Comparison of ENCODE assay signal across 8 cellular contexts in the genomic region with DNA sequence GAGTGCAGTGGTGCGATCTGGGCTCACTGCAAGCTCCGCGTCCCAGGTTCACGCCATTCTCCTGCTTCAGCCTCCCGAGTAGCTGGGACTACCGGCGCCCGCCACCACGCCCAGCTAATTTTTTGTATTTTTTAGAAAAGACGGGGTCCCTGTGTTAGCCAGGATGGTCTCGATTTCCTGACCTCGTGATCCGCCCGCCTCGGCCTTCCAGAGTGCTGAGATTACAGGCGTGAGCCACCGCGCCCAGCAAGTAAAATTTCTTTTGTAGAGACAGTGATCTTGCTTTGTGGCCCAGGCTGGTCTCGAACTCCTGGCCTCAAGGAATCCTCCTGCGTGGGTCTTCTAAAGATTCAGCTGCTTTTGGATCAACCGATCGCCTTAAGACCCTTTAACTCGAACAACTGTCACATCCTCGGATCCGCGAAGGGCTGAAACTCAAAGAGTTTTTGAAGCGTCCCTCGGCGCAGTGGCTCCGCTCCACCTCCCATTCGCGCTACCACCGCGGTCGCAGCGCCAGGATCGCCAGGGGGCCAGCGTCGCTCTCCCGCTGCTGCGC. TPM values are rescaled to one million over a fixed set of nuclear protein-coding genes. Genes with fewer than 3 reads are reported as not detected.
DNase-seq lines count a peak whose midpoint lies in the region; ATAC-seq and TF ChIP-seq lines count a peak whose summit lies in the region.
"Not testable (repeated sequence)": the region's sequence is repeated elsewhere in the genome, so short reads cannot be mapped to it uniquely, and the experiment has no call there.

No MANE protein-coding gene starts in this region.

- H2AK5ac ChIP-seq in H9 (ENCODE audit: insufficient read length, low read length) = not testable (repeated sequence)

- not testable (repeated sequence) for H2BK20ac ChIP-seq in H9 (ENCODE audit: low read depth, low read length, poor library complexity, severe bottlenecking)

- DNase-seq in AG09319 (ENCODE audit: extremely low read depth, low read depth); H9; SJCRH30; effector memory CD4-positive, alpha-beta T cell; natural killer cell treated with Interleukin-12 subunit alpha and Interleukin-12 subunit beta and Interleukin-15 and Interleukin-18, amount 100 ng/mL, for 72 hours (ENCODE audit: low spot score): not testable (repeated sequence)

- no CpG with 5 or more reads among the region's 41 CpGs for WGBS in H9 (ENCODE audit: extremely low coverage, insufficient read length, low lambda C conversion rate)

- H4K91ac ChIP-seq in H9 (ENCODE audit: insufficient read length, low read depth, low read length) = not testable (repeated sequence)

- H3K4ac ChIP-seq in H9 (ENCODE audit: low read depth, low read length) = not testable (repeated sequence)

- H2BK15ac ChIP-seq in H9 (ENCODE audit: low read depth, low read length) = not testable (repeated sequence)

- H3K14ac ChIP-seq in H9 (ENCODE audit: insufficient read depth, low read length) = peak overlapping the region; percentile 50; the same call in 1 of the 2 replicates

- not testable (repeated sequence) for H2BK12ac ChIP-seq in H9 (ENCODE audit: insufficient read length, low read depth, low read length)

- H3K27ac ChIP-seq in H9 (ENCODE audit: insufficient read length, low read depth, low read length) (peak overlapping the region; percentile 59), SJCRH30 (peak overlapping the region; percentile 64)
- peak overlapping the region; percentile 89 for H3K27ac ChIP-seq in effector memory CD4-positive, alpha-beta T cell (ENCODE audit: insufficient read depth, low read length, poor library complexity, severe bottlenecking)

- not testable (repeated sequence) for H3K36me3 ChIP-seq in SJCRH30; effector memory CD4-positive, alpha-beta T cell (ENCODE audit: control insufficient read depth, insufficient read depth, low read length); iPS-15b (ENCODE audit: control insufficient read depth, insufficient read depth, low read length)

- not testable (repeated sequence) for H3K36me3 Mint-ChIP-seq in H9 (ENCODE audit: insufficient read depth in 1 of 3, low read depth in 3 of 3); activated naive CD8-positive, alpha-beta T cell; natural killer cell treated with Interleukin-12 subunit alpha and Interleukin-12 subunit beta and Interleukin-15 and Interleukin-18, amount 100 ng/mL, for 72 hours; stimulated activated naive CD8-positive, alpha-beta T cell treated with anti-CD3 and anti-CD28 coated beads, Interleukin-15, Interleukin-2, amounts not matched to agents 100 ng/mL and 50 ng/mL, for 24 hours (ENCODE audit: low read depth)

- H4K20me1 ChIP-seq in H9 (ENCODE audit: control insufficient read depth, insufficient read depth, insufficient read length) = not testable (repeated sequence)

- not testable (repeated sequence) for H4K8ac ChIP-seq in H9 (replicated peaks; ENCODE audit: insufficient read length, low read depth, low read length)

- not testable (repeated sequence) for H3K56ac ChIP-seq in H9 (ENCODE audit: insufficient read length, low read depth, low read length)

- H3K4me3 ChIP-seq in SJCRH30 (peak overlapping the region; percentile 73), iPS-15b (ENCODE audit: low read depth, low read length) (peak overlapping the region; percentile 85)
- H3K4me3 ChIP-seq in effector memory CD4-positive, alpha-beta T cell (ENCODE audit: insufficient read depth, low read depth, low read length, poor library complexity, severe bottlenecking) = peak overlapping the region; percentile 79

- peak overlapping the region; percentile 53 for H3K4me2 ChIP-seq in H9 (ENCODE audit: insufficient read depth, insufficient read length, low read length)

- not testable (repeated sequence) for H3K79me2 ChIP-seq in H9 (ENCODE audit: insufficient read depth, low read length)

- peaks cover 4 to 12% of the 10 kb centered on the region in 2 experiments for H3K4me1 Mint-ChIP-seq in H9
- H3K4me1 Mint-ChIP-seq in activated naive CD8-positive, alpha-beta T cell (ENCODE audit: low read depth) = peaks cover 28% of the 10 kb centered on the region
- peaks cover 19 to 31% of the 10 kb centered on the region in 2 donors for H3K4me1 Mint-ChIP-seq in natural killer cell treated with Interleukin-12 subunit alpha and Interleukin-12 subunit beta and Interleukin-15 and Interleukin-18, amount 100 ng/mL, for 72 hours (ENCODE audit: low read depth in 2 of 2)
- peaks cover 36% of the 10 kb centered on the region for H3K4me1 Mint-ChIP-seq in stimulated activated naive CD8-positive, alpha-beta T cell treated with anti-CD3 and anti-CD28 coated beads, Interleukin-15, Interleukin-2, amounts not matched to agents 100 ng/mL and 50 ng/mL, for 24 hours (ENCODE audit: low read depth)

- not testable (repeated sequence) for H3T11ph ChIP-seq in H9 (ENCODE audit: low read length)

- H3K4me1 ChIP-seq in H9 (ENCODE audit: insufficient read depth, low read length); SJCRH30; effector memory CD4-positive, alpha-beta T cell (ENCODE audit: control insufficient read depth, insufficient read depth, low read length, poor library complexity, severe bottlenecking); iPS-15b (ENCODE audit: control insufficient read depth, insufficient read depth, low read length): not testable (repeated sequence)

- H4K5ac ChIP-seq in H9 (ENCODE audit: insufficient read length, low read depth, low read length) = not testable (repeated sequence)

- ATAC-seq in natural killer cell treated with Interleukin-12 subunit alpha and Interleukin-12 subunit beta and Interleukin-15 and Interleukin-18, amount 100 ng/mL, for 72 hours = not testable (repeated sequence)

- H2AFZ ChIP-seq in H9 (ENCODE audit: low read length) = not testable (repeated sequence)

- peak overlapping the region; percentile 92 to 96 for H3K4me3 Mint-ChIP-seq in H9
- peak overlapping the region; percentile 97 for H3K4me3 Mint-ChIP-seq in activated naive CD8-positive, alpha-beta T cell
- H3K4me3 Mint-ChIP-seq in natural killer cell treated with Interleukin-12 subunit alpha and Interleukin-12 subunit beta and Interleukin-15 and Interleukin-18, amount 100 ng/mL, for 72 hours = peak overlapping the region; percentile 98
- peak overlapping the region; percentile 94 for H3K4me3 Mint-ChIP-seq in stimulated activated naive CD8-positive, alpha-beta T cell treated with anti-CD3 and anti-CD28 coated beads, Interleukin-15, Interleukin-2, amounts not matched to agents 100 ng/mL and 50 ng/mL, for 24 hours

- H3K79me1 ChIP-seq in H9 (ENCODE audit: insufficient read depth, low read depth, low read length, poor library complexity, severe bottlenecking) = not testable (repeated sequence)

- not testable (repeated sequence) for H3K27me3 ChIP-seq in H9 (ENCODE audit: insufficient read depth, low read length); SJCRH30; effector memory CD4-positive, alpha-beta T cell (replicated peaks; ENCODE audit: control insufficient read depth, insufficient read depth, low read length, poor library complexity, severe bottlenecking); iPS-15b (ENCODE audit: control insufficient read depth, insufficient read depth, low read length)

- TF ChIP-seq CTCF in AG09319 (IDR thresholded peaks at IDR 0.05; ENCODE audit: low read depth, low read length) = peak; percentile 12; the same call in 1 of the 2 replicates
- not testable (repeated sequence) for TF ChIP-seq CTCF in H9 (conservative IDR thresholded peaks at IDR 0.05)

- peak overlapping the region; percentile 66 for H3K9ac ChIP-seq in H9 (ENCODE audit: extremely low read depth, insufficient read length, low read length)
- peak overlapping the region; percentile 92 for H3K9ac ChIP-seq in iPS-15b (ENCODE audit: low read depth, low read length)

- H2BK5ac ChIP-seq in H9 (ENCODE audit: insufficient read length, low read length) = not testable (repeated sequence)

- H3K27ac Mint-ChIP-seq in H9 = peak overlapping the region; percentile 97 to 100 (median 99)
- peak overlapping the region; percentile 94 for H3K27ac Mint-ChIP-seq in activated naive CD8-positive, alpha-beta T cell
- H3K27ac Mint-ChIP-seq in natural killer cell treated with Interleukin-12 subunit alpha and Interleukin-12 subunit beta and Interleukin-15 and Interleukin-18, amount 100 ng/mL, for 72 hours = peak overlapping the region; percentile 98 to 99
- H3K27ac Mint-ChIP-seq in stimulated activated naive CD8-positive, alpha-beta T cell treated with anti-CD3 and anti-CD28 coated beads, Interleukin-15, Interleukin-2, amounts not matched to agents 100 ng/mL and 50 ng/mL, for 24 hours = peak overlapping the region; percentile 97

- H3K9me3 ChIP-seq in H9 (ENCODE audit: control insufficient read depth, low read depth, low read length); SJCRH30 (replicated peaks); effector memory CD4-positive, alpha-beta T cell (ENCODE audit: control insufficient read depth, low read length); iPS-15b (ENCODE audit: control insufficient read depth, insufficient read depth, low read length): not testable (repeated sequence)

- H3K23me2 ChIP-seq in H9 (ENCODE audit: insufficient read length, low read depth, low read length, poor library complexity, severe bottlenecking) = not testable (repeated sequence)

- H3K18ac ChIP-seq in H9 (ENCODE audit: insufficient read length, low read depth, low read length) = peak overlapping the region; percentile 76

- H3K27me3 Mint-ChIP-seq in H9 (ENCODE audit: low read depth); activated naive CD8-positive, alpha-beta T cell; natural killer cell treated with Interleukin-12 subunit alpha and Interleukin-12 subunit beta and Interleukin-15 and Interleukin-18, amount 100 ng/mL, for 72 hours; stimulated activated naive CD8-positive, alpha-beta T cell treated with anti-CD3 and anti-CD28 coated beads, Interleukin-15, Interleukin-2, amounts not matched to agents 100 ng/mL and 50 ng/mL, for 24 hours: not testable (repeated sequence)

- not testable (repeated sequence) for H3K23ac ChIP-seq in H9 (ENCODE audit: insufficient read length, low read depth, low read length)

- not testable (repeated sequence) for H3K9me3 Mint-ChIP-seq in H9; activated naive CD8-positive, alpha-beta T cell (ENCODE audit: low read depth); natural killer cell treated with Interleukin-12 subunit alpha and Interleukin-12 subunit beta and Interleukin-15 and Interleukin-18, amount 100 ng/mL, for 72 hours; stimulated activated naive CD8-positive, alpha-beta T cell treated with anti-CD3 and anti-CD28 coated beads, Interleukin-15, Interleukin-2, amounts not matched to agents 100 ng/mL and 50 ng/mL, for 24 hours

- H2BK120ac ChIP-seq in H9 (ENCODE audit: low read depth, low read length, poor library complexity, severe bottlenecking) = not testable (repeated sequence)

RNA-seq across cellular contexts. Expression of gene KCTD7, which starts 25.1 kb away (rescaled TPM):
- total RNA-seq in H9 (2021) = 8.9 and 10.0 TPM in 2 replicates
- total RNA-seq in SJCRH30 (2014; rRNA removed; shearing (Covaris generic)) = 12.1 and 12.5 TPM in 2 replicates
- total RNA-seq in natural killer cell treated with Interleukin-12 subunit alpha and Interleukin-12 subunit beta and Interleukin-15 and Interleukin-18, amount 100 ng/mL, for 72 hours = 10 to 100 TPM; 10.4 to 14.8 TPM
